9 cellular contexts compared by ENCODE assay signal in the genomic region with DNA sequence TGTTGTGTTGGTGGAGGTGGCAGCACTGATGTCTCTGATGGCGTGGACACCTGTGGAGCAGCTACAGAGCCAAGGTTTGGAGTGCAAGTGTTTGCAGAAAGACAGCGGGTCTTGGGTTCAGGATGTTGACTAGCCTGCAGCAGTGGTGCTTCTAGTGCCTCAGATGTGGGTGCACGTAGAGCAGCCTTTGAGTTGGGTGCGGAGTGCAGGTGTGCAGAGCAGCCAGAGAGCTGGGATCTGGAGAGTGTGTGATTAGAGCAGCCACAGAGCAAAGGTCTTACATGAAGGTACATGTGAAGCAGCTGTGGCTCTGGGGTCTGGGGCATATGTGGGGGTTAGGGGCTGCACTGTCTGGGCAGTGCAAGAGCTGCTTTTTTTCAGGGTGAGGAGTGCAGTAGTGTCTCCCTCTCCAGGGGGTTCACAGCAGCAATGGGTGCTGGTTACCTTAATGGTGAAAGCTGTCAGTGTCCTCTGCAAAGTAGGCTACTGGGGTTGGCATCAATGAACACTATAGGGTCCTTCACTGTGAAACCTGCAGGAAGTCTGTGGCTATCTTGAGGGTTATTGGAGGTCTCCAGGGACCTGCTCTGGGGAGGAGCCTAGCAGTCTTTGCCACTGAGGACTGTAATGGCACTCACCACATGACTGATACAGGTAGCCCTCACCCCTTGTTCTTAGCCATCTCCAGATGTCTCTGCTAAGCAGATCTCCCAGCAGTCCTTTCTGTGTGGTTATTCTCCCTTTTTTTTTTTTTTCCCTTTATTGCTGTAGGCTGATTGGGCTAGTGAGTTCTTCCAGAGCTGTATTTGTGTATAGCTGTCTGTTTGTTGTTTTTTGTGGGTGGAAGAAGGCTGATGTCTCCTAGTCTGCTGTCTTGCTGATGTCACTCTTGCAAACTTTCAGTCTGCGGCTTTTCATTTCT. TPM values are rescaled to one million over a fixed set of nuclear protein-coding genes. Genes with fewer than 3 reads are reported as not detected.
A peak's percentile ranks its signal among the peaks of the same experiment; 100 is the strongest.
DNase-seq lines count a peak whose midpoint lies in the region; ATAC-seq and TF ChIP-seq lines count a peak whose summit lies in the region.
"Had no signal": no experiment of that assay in that cellular context is flagged by ENCODE, and none has a peak within 500 bp of the region (broad histone marks: within the 10 kb centered on the region; RNA-seq: fewer than 3 reads in every experiment).

No MANE protein-coding gene starts in this region.

- ATAC-seq in HG03378 (IDR thresholded peaks at IDR 0.05; ENCODE audit: unreplicated experiment) (peak; percentile 97), PC-3 (no peak)

- H3F3A ChIP-seq in PC-3 (ENCODE audit: low read length, unreplicated experiment), result no peaks in the 10 kb centered on the region

- no peak overlapping the region for H3K4me2 ChIP-seq in PC-3 (ENCODE audit: low read length)

- peak; percentile 40 to 76 (median 62) for DNase-seq in stimulated activated naive CD4-positive, alpha-beta T cell (lab: John Stamatoyannopoulos, UW)
- no peak for DNase-seq in stimulated activated naive CD4-positive, alpha-beta T cell treated with Interleukin-2 at 50 U/mL for 16 hours (lab: John Stamatoyannopoulos, UW)
- DNase-seq in activated effector memory CD4-positive, alpha-beta T cell treated with anti-CD3 and anti-CD28 coated beads, Interleukin-2, amount 50 U/mL, for 16 hours, result peak; percentile 67
- no peak for DNase-seq in midbrain (lab: John Stamatoyannopoulos, UW)
- DNase-seq in NCI-H69 (lab: John Stamatoyannopoulos, UW), result no peak
- no peak for DNase-seq in stimulated activated CD4-positive, alpha-beta T cell treated with anti-CD3 and anti-CD28 coated beads, Interleukin-4, amount 100 ng/mL, for 1 hour
- no peak for DNase-seq in PC-3
- DNase-seq: SHP77 treated with DMSO at 0.1 percent for 48 hours had no signal

- H3K9me3 ChIP-seq in PC-3 (ENCODE audit: low read length), result no peaks in the 10 kb centered on the region

- H3K4me1 ChIP-seq in PC-3 (ENCODE audit: insufficient read depth, low read length), result no peaks in the 10 kb centered on the region

- TF ChIP-seq CTCF in PC-3 (conservative IDR thresholded peaks at IDR 0.05; ENCODE audit: low read depth, low read length), result no peak

- intact Hi-C loops in PC-3 (cut with micrococcal nuclease), result no loop called here

- peaks cover 23% of the 10 kb centered on the region for H3K79me2 ChIP-seq in PC-3 (ENCODE audit: low read length)

- H3K9me2 ChIP-seq in PC-3 (replicated peaks; ENCODE audit: low read length), result no peaks in the 10 kb centered on the region

- CTCF ChIA-PET in PC-3 (lab: Charles Lee), result no interaction called here

- H4K20me1 ChIP-seq in PC-3 (ENCODE audit: low read length), result no peaks in the 10 kb centered on the region

- H3K27ac ChIP-seq in PC-3 (ENCODE audit: low read length), result no peak overlapping the region

- H3K4me3 ChIP-seq in PC-3 (ENCODE audit: low read length), result no peak overlapping the region

- no peak overlapping the region for H3K9ac ChIP-seq in PC-3 (ENCODE audit: low read length)

- peaks cover 23% of the 10 kb centered on the region for H3K36me3 ChIP-seq in PC-3 (ENCODE audit: low read depth, low read length)

- BruUV-seq in PC-3 (replicated peaks; lab: Mats Ljungman, UMichigan), result no TSS peak

- H2AFZ ChIP-seq in PC-3 (ENCODE audit: low read length), result no peak overlapping the region

- POLR2A ChIA-PET in PC-3 (lab: Charles Lee; ENCODE audit: unreplicated experiment), result interaction anchor here (0.6 kb wide), 1 partner anchor 146 kb away, joined by 5 read pairs; no protein-coding TSS in a partner anchor

- H3K27me3 ChIP-seq in PC-3 (ENCODE audit: low read length), result no peaks in the 10 kb centered on the region

RNA-seq across cellular contexts. Expression of gene BIRC2, which starts 14.3 kb away (rescaled TPM):
- total RNA-seq in PC-3 (2014; rRNA removed), result 36.1 and 42.6 TPM in 2 replicates

RNA-seq across cellular contexts. Expression of gene BIRC3, which starts 44.1 kb away (rescaled TPM):
- 3.9 and 4.2 TPM in 2 replicates for total RNA-seq in PC-3 (2014; rRNA removed)

Comparison
In these comparisons a context has a peak if more than half of its experiments do, and no peak if none do; other contexts are left out.
1. DNase-seq: peak in stimulated activated naive CD4-positive, alpha-beta T cell (6 of 6) and activated effector memory CD4-positive, alpha-beta T cell treated with anti-CD3 and anti-CD28 coated beads, Interleukin-2, amount 50 U/mL, for 16 hours (single experiment); none in stimulated activated naive CD4-positive, alpha-beta T cell treated with Interleukin-2 at 50 U/mL for 16 hours (single experiment), midbrain (single experiment), NCI-H69 (single experiment), stimulated activated CD4-positive, alpha-beta T cell treated with anti-CD3 and anti-CD28 coated beads, Interleukin-4, amount 100 ng/mL, for 1 hour (single experiment) and PC-3 (single experiment).